Comparison of ENCODE assay signal across 11 cellular contexts in genomic region chr2:89844221-89844943, GRCh38.
"Had no signal": no experiment of that assay in that cellular context is flagged by ENCODE, and none has a peak within 500 bp of the region (broad histone marks: within the 10 kb centered on the region; RNA-seq: fewer than 3 reads in every experiment).

No MANE protein-coding gene starts in this region.

- H3K27ac Mint-ChIP-seq: activated naive CD8-positive, alpha-beta T cell treated with anti-CD3 and anti-CD28 coated beads, Interleukin-2, amount 10 ng/mL, durations not matched to agents 7 days and 5 days; naive thymus-derived CD4-positive, alpha-beta T cell had no signal

- H3K4me3 Mint-ChIP-seq: activated naive CD8-positive, alpha-beta T cell treated with anti-CD3 and anti-CD28 coated beads, Interleukin-2, amount 10 ng/mL, durations not matched to agents 7 days and 5 days; naive thymus-derived CD4-positive, alpha-beta T cell had no signal

- H3K27ac ChIP-seq: breast epithelium, foreskin keratinocyte, heart left ventricle, right atrium auricular region, skin epidermis, transverse colon had no signal

- H3K4me3 ChIP-seq: breast epithelium, heart left ventricle, right atrium auricular region, skin epidermis, transverse colon had no signal

- H3K36me3 ChIP-seq: breast epithelium, heart left ventricle, right atrium auricular region, transverse colon had no signal

- ATAC-seq: foreskin keratinocyte; heart left ventricle; naive thymus-derived CD4-positive, alpha-beta T cell had no signal

- H3K27me3 ChIP-seq: foreskin keratinocyte, right atrium auricular region, transverse colon had no signal

- DNase-seq: activated gamma-delta T cell treated with Interleukin-2 at 50 U/mL for 16 hours; activated naive CD8-positive, alpha-beta T cell treated with anti-CD3 and anti-CD28 coated beads, Interleukin-2, amount 10 ng/mL, durations not matched to agents 7 days and 5 days; foreskin keratinocyte; heart left ventricle; kidney glomerular epithelial cell; naive thymus-derived CD4-positive, alpha-beta T cell; transverse colon had no signal

- H3K4me1 Mint-ChIP-seq: activated naive CD8-positive, alpha-beta T cell treated with anti-CD3 and anti-CD28 coated beads, Interleukin-2, amount 10 ng/mL, durations not matched to agents 7 days and 5 days had no signal

- H3K27me3 Mint-ChIP-seq: activated naive CD8-positive, alpha-beta T cell treated with anti-CD3 and anti-CD28 coated beads, Interleukin-2, amount 10 ng/mL, durations not matched to agents 7 days and 5 days had no signal

- FAIRE-seq: colon had no signal

- H3K4me1 ChIP-seq: breast epithelium, foreskin keratinocyte, heart left ventricle, right atrium auricular region, transverse colon had no signal
